In the genomic region with DNA sequence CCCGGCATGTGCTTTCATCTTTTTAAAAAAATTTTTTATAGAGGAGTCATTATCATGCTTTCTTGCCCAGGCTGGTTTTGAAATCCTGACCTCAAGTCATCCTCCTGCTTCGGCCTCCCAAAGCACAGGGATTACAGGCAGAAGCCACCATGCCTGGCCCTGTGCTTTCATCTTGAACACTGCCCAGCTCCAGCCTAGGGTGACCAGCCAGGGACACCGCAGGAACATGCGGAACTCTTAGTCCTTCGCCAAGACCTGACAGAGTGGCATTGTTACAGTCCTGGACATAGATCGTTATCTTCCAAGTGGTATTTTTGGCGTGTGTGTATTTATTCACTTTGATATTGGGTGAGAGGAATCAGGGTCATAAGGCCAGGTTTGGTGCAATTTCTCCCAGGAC, we compare ENCODE assay signal across 22 cellular contexts. TPM values are rescaled to one million over a fixed set of nuclear protein-coding genes. Genes with fewer than 3 reads are reported as not detected.
DNase-seq lines count a peak whose midpoint lies in the region; ATAC-seq and TF ChIP-seq lines count a peak whose summit lies in the region.
"Had no signal": no experiment of that assay in that cellular context is flagged by ENCODE, and none has a peak within 500 bp of the region (broad histone marks: within the 10 kb centered on the region; RNA-seq: fewer than 3 reads in every experiment).

No MANE protein-coding gene starts in this region.

- no peak overlapping the region for H3K4me3 ChIP-seq in Panc1 (ENCODE audit: low read depth in 2 of 2, low read length in 2 of 2)
- H3K4me3 ChIP-seq: neural progenitor cell, spleen had no signal

- H3K4me1 Mint-ChIP-seq in natural killer cell treated with Interleukin-12 subunit alpha and Interleukin-12 subunit beta and Interleukin-15 and Interleukin-18, amount 100 ng/mL, for 72 hours (ENCODE audit: low read depth in 2 of 2): peaks cover 52 to 58% of the 10 kb centered on the region in 2 donors
- H3K4me1 Mint-ChIP-seq in natural killer cell: peaks cover 16 to 25% of the 10 kb centered on the region in 2 donors
- peaks cover 53% of the 10 kb centered on the region for H3K4me1 Mint-ChIP-seq in stimulated activated effector memory CD8-positive, alpha-beta T cell treated with anti-CD3 and anti-CD28 coated beads, Interleukin-12 subunit alpha, Interleukin-12 subunit beta, amount 100 ng/mL, for 72 hours

- H3K36me3 ChIP-seq in Panc1 (ENCODE audit: control insufficient read depth, insufficient read depth, low read length): no peaks in the 10 kb centered on the region
- H3K36me3 ChIP-seq: neural progenitor cell, spleen had no signal

- no TSS peak for BruUV-seq in Panc1 (replicated peaks; lab: Mats Ljungman, UMichigan)

- H3K9me3 ChIP-seq in Panc1 (ENCODE audit: control insufficient read depth, insufficient read depth, low read depth, low read length): no peaks in the 10 kb centered on the region
- H3K9me3 ChIP-seq: spleen had no signal

- POLR2A ChIA-PET in Panc1 (lab: Charles Lee): interaction anchor here (0.6 kb wide), 1 partner anchor 21 kb away, joined by 3 read pairs; no protein-coding TSS in a partner anchor

- peaks cover 30% of the 10 kb centered on the region for H3K4me1 ChIP-seq in Panc1 (ENCODE audit: control insufficient read depth, insufficient read depth, low read length)

- peak overlapping the region; percentile 92 to 93 for H3K27ac Mint-ChIP-seq in natural killer cell treated with Interleukin-12 subunit alpha and Interleukin-12 subunit beta and Interleukin-15 and Interleukin-18, amount 100 ng/mL, for 72 hours
- H3K27ac Mint-ChIP-seq in natural killer cell: no peak overlapping the region
- H3K27ac Mint-ChIP-seq in stimulated activated effector memory CD8-positive, alpha-beta T cell treated with anti-CD3 and anti-CD28 coated beads, Interleukin-12 subunit alpha, Interleukin-12 subunit beta, amount 100 ng/mL, for 72 hours: no peak overlapping the region
- H3K27ac Mint-ChIP-seq: activated T-helper 2 cell treated with anti-CD3 and anti-CD28 coated beads, Interferon-gamma antibody, Interleukin-2, Interleukin-4, amounts not matched to agents 10 μg/mL and 5 μg/mL and 100 μg/mL, durations not matched to agents 14 hours and 24 hours and 36 hours had no signal

- no peaks in the 10 kb centered on the region for H3K36me3 Mint-ChIP-seq in natural killer cell treated with Interleukin-12 subunit alpha and Interleukin-12 subunit beta and Interleukin-15 and Interleukin-18, amount 100 ng/mL, for 72 hours
- no peaks in the 10 kb centered on the region for H3K36me3 Mint-ChIP-seq in natural killer cell
- no peaks in the 10 kb centered on the region for H3K36me3 Mint-ChIP-seq in stimulated activated effector memory CD8-positive, alpha-beta T cell treated with anti-CD3 and anti-CD28 coated beads, Interleukin-12 subunit alpha, Interleukin-12 subunit beta, amount 100 ng/mL, for 72 hours
- H3K36me3 Mint-ChIP-seq: brain, neural progenitor cell had no signal

- no peak for TF ChIP-seq CTCF in natural killer cell (IDR thresholded peaks at IDR 0.05)
- no peak for TF ChIP-seq CTCF in Panc1 (IDR thresholded peaks at IDR 0.05)

- no peaks in the 10 kb centered on the region for H3K27me3 Mint-ChIP-seq in natural killer cell treated with Interleukin-12 subunit alpha and Interleukin-12 subunit beta and Interleukin-15 and Interleukin-18, amount 100 ng/mL, for 72 hours
- no peaks in the 10 kb centered on the region for H3K27me3 Mint-ChIP-seq in natural killer cell (ENCODE audit: low read depth in 2 of 2)

- H3K27ac ChIP-seq in Panc1 (ENCODE audit: low read length): no peak overlapping the region
- H3K27ac ChIP-seq: neural progenitor cell had no signal

- H3K4me3 Mint-ChIP-seq in natural killer cell treated with Interleukin-12 subunit alpha and Interleukin-12 subunit beta and Interleukin-15 and Interleukin-18, amount 100 ng/mL, for 72 hours: peak overlapping the region; percentile 25
- no peak overlapping the region for H3K4me3 Mint-ChIP-seq in natural killer cell
- no peak overlapping the region for H3K4me3 Mint-ChIP-seq in stimulated activated effector memory CD8-positive, alpha-beta T cell treated with anti-CD3 and anti-CD28 coated beads, Interleukin-12 subunit alpha, Interleukin-12 subunit beta, amount 100 ng/mL, for 72 hours
- H3K4me3 Mint-ChIP-seq: brain, neural progenitor cell had no signal

- DNase-seq in natural killer cell treated with Interleukin-12 subunit alpha and Interleukin-12 subunit beta and Interleukin-15 and Interleukin-18, amount 100 ng/mL, for 72 hours (ENCODE audit: low spot score): no peak
- DNase-seq in natural killer cell (no peak), Panc1 (ENCODE audit: low read depth, low spot score) (no peak), left lobe of liver (ENCODE audit: low spot score) (peak; percentile 85), HuH-7.5 (ENCODE audit: low spot score) (no peak), G401 (ENCODE audit: low spot score) (no peak)
- DNase-seq in stimulated activated effector memory CD8-positive, alpha-beta T cell treated with anti-CD3 and anti-CD28 coated beads, Interleukin-12 subunit alpha, Interleukin-12 subunit beta, amount 100 ng/mL, for 72 hours (ENCODE audit: low spot score in 2 of 2): no peak
- DNase-seq: activated CD4-positive, alpha-beta T cell treated with anti-CD3 and anti-CD28 coated beads for 1 hour; DND-41; effector CD8-positive, alpha-beta T cell; foreskin melanocyte; hippocampal formation; left ventricle myocardium superior; NCI-H1105; RPMI8226; spleen; stimulated activated CD4-positive, alpha-beta T cell treated with anti-CD3 and anti-CD28 coated beads, Interleukin-4, amount 100 ng/mL, for 24 hours; stimulated activated naive CD8-positive, alpha-beta T cell treated with anti-CD3 and anti-CD28 coated beads, Interleukin-15, Interleukin-2, amounts not matched to agents 100 U/mL and 50 U/mL, for 24 hours; T1000 had no signal

- CTCF ChIA-PET in Panc1 (lab: Charles Lee): no interaction called here

- H3K9me3 Mint-ChIP-seq in natural killer cell treated with Interleukin-12 subunit alpha and Interleukin-12 subunit beta and Interleukin-15 and Interleukin-18, amount 100 ng/mL, for 72 hours: peaks cover 4% of the 10 kb centered on the region
- H3K9me3 Mint-ChIP-seq in natural killer cell: no peaks in the 10 kb centered on the region
- no peaks in the 10 kb centered on the region for H3K9me3 Mint-ChIP-seq in stimulated activated effector memory CD8-positive, alpha-beta T cell treated with anti-CD3 and anti-CD28 coated beads, Interleukin-12 subunit alpha, Interleukin-12 subunit beta, amount 100 ng/mL, for 72 hours
- H3K9me3 Mint-ChIP-seq: activated T-helper 2 cell treated with anti-CD3 and anti-CD28 coated beads, Interferon-gamma antibody, Interleukin-2, Interleukin-4, amounts not matched to agents 10 μg/mL and 5 μg/mL and 100 μg/mL, durations not matched to agents 14 hours and 24 hours and 36 hours; neural progenitor cell had no signal

- intact Hi-C loops in natural killer cell (cut with micrococcal nuclease): no loop called here
- intact Hi-C loops in Panc1 (cut with micrococcal nuclease; ENCODE audit: unreplicated experiment): no loop called here

- ATAC-seq in natural killer cell treated with Interleukin-12 subunit alpha and Interleukin-12 subunit beta and Interleukin-15 and Interleukin-18, amount 100 ng/mL, for 72 hours: no peak
- ATAC-seq in natural killer cell (no peak), Panc1 (peak; percentile 26; the same call in 1 of the 2 replicates), left lobe of liver (peak; percentile 47)
- no peak for ATAC-seq in stimulated activated effector memory CD8-positive, alpha-beta T cell treated with anti-CD3 and anti-CD28 coated beads, Interleukin-12 subunit alpha, Interleukin-12 subunit beta, amount 100 ng/mL, for 72 hours
- ATAC-seq: stimulated activated naive CD8-positive, alpha-beta T cell treated with anti-CD3 and anti-CD28 coated beads, Interleukin-15, Interleukin-2, amounts not matched to agents 100 U/mL and 50 U/mL, for 24 hours had no signal

- in situ Hi-C loops in Panc1 (cut with HindIII; ENCODE audit: low pct_unique_long_range_greater_than_20kb, low sequenced_read_pairs) (no loop called here), G401 (cut with HindIII; ENCODE audit: low sequenced_read_pairs) (no loop called here)

- H3K27me3 ChIP-seq in Panc1 (ENCODE audit: control insufficient read depth, insufficient read depth, low read length): no peaks in the 10 kb centered on the region
- H3K27me3 ChIP-seq: neural progenitor cell, spleen had no signal

RNA-seq across cellular contexts. Expression of gene FURIN, which starts 7.9 kb away (rescaled TPM):
- 100 to 1,000 TPM; 528 to 679 TPM for total RNA-seq in natural killer cell treated with Interleukin-12 subunit alpha and Interleukin-12 subunit beta and Interleukin-15 and Interleukin-18, amount 100 ng/mL, for 72 hours
- total RNA-seq in natural killer cell (100 to 1,000 TPM; 110 to 178 (median 172) TPM), Panc1 (2021; ENCODE audit: unreplicated experiment) (62.0 TPM), left lobe of liver (281 TPM)
- 92.5 TPM for polyA plus RNA-seq in Panc1 (2012; ENCODE audit: insufficient read length)
- total RNA-seq in G401 (2014; rRNA removed; shearing (Covaris generic)): 21.8 and 28.9 TPM in 2 replicates

RNA-seq across cellular contexts. Expression of gene FES, which starts 23.9 kb away (rescaled TPM):
- 100 to 1,000 TPM; 139 to 140 TPM for total RNA-seq in natural killer cell treated with Interleukin-12 subunit alpha and Interleukin-12 subunit beta and Interleukin-15 and Interleukin-18, amount 100 ng/mL, for 72 hours
- total RNA-seq in natural killer cell (10 to 100 TPM; 35.8 to 70.3 (median 52.5) TPM), Panc1 (2021; ENCODE audit: unreplicated experiment) (0.64 TPM), left lobe of liver (39.4 TPM)
- polyA plus RNA-seq in Panc1 (2012; ENCODE audit: insufficient read length): 0.30 TPM
- 0.43 and 0.64 TPM in 2 replicates for total RNA-seq in G401 (2014; rRNA removed; shearing (Covaris generic))

RNA-seq across cellular contexts. Expression of gene MAN2A2, which starts 42.7 kb away (rescaled TPM):
- 100 to 1,000 TPM; 172 to 244 TPM for total RNA-seq in natural killer cell treated with Interleukin-12 subunit alpha and Interleukin-12 subunit beta and Interleukin-15 and Interleukin-18, amount 100 ng/mL, for 72 hours
- total RNA-seq in natural killer cell: 100 to 1,000 TPM; 158 to 200 (median 177) TPM
- 77.2 TPM for total RNA-seq in Panc1 (2021; ENCODE audit: unreplicated experiment)
- 102 TPM for polyA plus RNA-seq in Panc1 (2012; ENCODE audit: insufficient read length)
- 96.9 TPM for total RNA-seq in left lobe of liver
- total RNA-seq in G401 (2014; rRNA removed; shearing (Covaris generic)): 23.8 and 33.4 TPM in 2 replicates

Comparison
In these comparisons a context has a peak if more than half of its experiments do, and no peak if none do; other contexts are left out.
1. H3K27ac Mint-ChIP-seq: peak in natural killer cell treated with Interleukin-12 subunit alpha and Interleukin-12 subunit beta and Interleukin-15 and Interleukin-18, amount 100 ng/mL, for 72 hours (2 of 2); none in natural killer cell (0 of 2) and stimulated activated effector memory CD8-positive, alpha-beta T cell treated with anti-CD3 and anti-CD28 coated beads, Interleukin-12 subunit alpha, Interleukin-12 subunit beta, amount 100 ng/mL, for 72 hours (single experiment).
2. ATAC-seq: peak in Panc1 (single experiment) and left lobe of liver (single experiment); none in natural killer cell treated with Interleukin-12 subunit alpha and Interleukin-12 subunit beta and Interleukin-15 and Interleukin-18, amount 100 ng/mL, for 72 hours (0 of 2), natural killer cell (0 of 3) and stimulated activated effector memory CD8-positive, alpha-beta T cell treated with anti-CD3 and anti-CD28 coated beads, Interleukin-12 subunit alpha, Interleukin-12 subunit beta, amount 100 ng/mL, for 72 hours (single experiment).
3. RNA of gene FES, which starts 23.9 kb away (total RNA-seq): 139 to 140 TPM in natural killer cell treated with Interleukin-12 subunit alpha and Interleukin-12 subunit beta and Interleukin-15 and Interleukin-18, amount 100 ng/mL, for 72 hours, 35.8 to 70.3 TPM in natural killer cell and 39.4 TPM in left lobe of liver (single experiment); 0.43 to 0.64 TPM in G401 and 0.64 TPM in Panc1 (single experiment); every median in the first group is over 10 times any median in the second.